Comparison of ENCODE assay signal across 8 cellular contexts in genomic region chr11:130915556-130916237, GRCh38. TPM values are rescaled to one million over a fixed set of nuclear protein-coding genes. Genes with fewer than 3 reads are reported as not detected.
DNase-seq lines count a peak whose midpoint lies in the region; ATAC-seq, FAIRE-seq and TF ChIP-seq lines count a peak whose summit lies in the region.

No MANE protein-coding gene starts in this region.

- DNase-seq in NCI-H146 (lab: John Stamatoyannopoulos, UW), result peak; percentile 53
- DNase-seq in NCI-H146 treated with DMSO at 0.1 percent for 48 hours (lab: John Stamatoyannopoulos, UW; ENCODE audit: unreplicated experiment), result no peak
- DNase-seq in body of pancreas, result peak in 2 of 4 donors; percentile 11 to 19
- no peak for DNase-seq in mesendoderm
- DNase-seq in stimulated activated CD4-positive, alpha-beta T cell treated with anti-CD3 and anti-CD28 coated beads, Interleukin-15, amount 100 ng/mL, for 24 hours, result no peak
- no peak for DNase-seq in RCC 7860 (ENCODE audit: low spot score)
- DNase-seq in H4 (ENCODE audit: low spot score), result no peak

- H3K4ac ChIP-seq in mesendoderm (ENCODE audit: low read depth, low read length), result no peak overlapping the region

- H3K36me3 ChIP-seq in body of pancreas (replicated peaks in 1 of 2; ENCODE audit: insufficient read depth in 1 of 2, low read depth in 2 of 2) (peaks cover 0 to 3% of the 10 kb centered on the region in 2 donors), mesendoderm (ENCODE audit: control insufficient read depth, insufficient read depth, low read length) (no peaks in the 10 kb centered on the region)

- no peak for FAIRE-seq in RCC 7860 (lab: Jason Lieb, UNC)

- no peak for TF ChIP-seq CTCF in body of pancreas (IDR thresholded peaks at IDR 0.05)

- no peak overlapping the region for H2AK5ac ChIP-seq in mesendoderm (ENCODE audit: low read length)

- peak overlapping the region; percentile 95 to 99 for H3K4me3 ChIP-seq in body of pancreas
- H3K4me3 ChIP-seq in mesendoderm (ENCODE audit: low read length), result peak overlapping the region; percentile 38

- H3K4me1 ChIP-seq in body of pancreas, result peaks cover 37% of the 10 kb centered on the region
- H3K4me1 ChIP-seq in mesendoderm (ENCODE audit: control insufficient read depth, low read depth, low read length), result no peaks in the 10 kb centered on the region

- H3K27ac ChIP-seq in body of pancreas (peak overlapping the region; percentile 59 to 89 (median 73)), mesendoderm (ENCODE audit: low read depth, low read length) (no peak overlapping the region)

- no peak overlapping the region for H2BK5ac ChIP-seq in mesendoderm (ENCODE audit: low read length)

- no peak overlapping the region for H3K23ac ChIP-seq in mesendoderm (ENCODE audit: low read length)

- WGBS in body of pancreas, 2 donors, result 28 to 63% methylated on average over 8 to 23 of the region's 23 CpGs
- WGBS in mesendoderm (ENCODE audit: extremely low coverage, insufficient coverage, low lambda C conversion rate), result no CpG with 5 or more reads among the region's 23 CpGs

- no peaks in the 10 kb centered on the region for H3K9me3 ChIP-seq in body of pancreas

- peaks cover 3% of the 10 kb centered on the region for H3K79me2 ChIP-seq in mesendoderm (ENCODE audit: control insufficient read depth, insufficient read depth, low read length)

- H3K27me3 ChIP-seq in body of pancreas (no peaks in the 10 kb centered on the region), mesendoderm (ENCODE audit: insufficient read depth, low read length, poor library complexity) (no peaks in the 10 kb centered on the region)

- peak overlapping the region; percentile 78 for H3K56ac ChIP-seq in mesendoderm (ENCODE audit: low read length)

- H3K18ac ChIP-seq in mesendoderm (ENCODE audit: low read length), result no peak overlapping the region

- TF ChIP-seq POLR2A in body of pancreas (IDR thresholded peaks at IDR 0.05), result no peak

- H3K79me1 ChIP-seq in mesendoderm (ENCODE audit: low read length), result peaks cover 15% of the 10 kb centered on the region

- peak overlapping the region; percentile 71 for H3K9ac ChIP-seq in mesendoderm (ENCODE audit: low read length)

- H2BK120ac ChIP-seq in mesendoderm (ENCODE audit: low read depth, low read length), result no peak overlapping the region

- peak overlapping the region; percentile 69 for H4K8ac ChIP-seq in mesendoderm (ENCODE audit: low read depth, low read length)

- no peak overlapping the region for H4K5ac ChIP-seq in mesendoderm (ENCODE audit: low read length)

- no peak overlapping the region for H2BK15ac ChIP-seq in mesendoderm (replicated peaks; ENCODE audit: low read depth)

- peak overlapping the region; percentile 79 for H3K4me2 ChIP-seq in mesendoderm (ENCODE audit: low read length)

- ATAC-seq in HG03521 (IDR thresholded peaks at IDR 0.05; ENCODE audit: unreplicated experiment) (peak; percentile 18), body of pancreas (no peak)

- intact Hi-C loops in body of pancreas (cut with DNase I), result no loop called here

RNA-seq across cellular contexts. Expression of gene SNX19, which starts 0.6 kb away (rescaled TPM):
- total RNA-seq in body of pancreas, result 100 to 1,000 TPM in 1 of 2 donors, 10 to 100 TPM in 1; 58.4 to 245 TPM
- polyA plus RNA-seq in mesendoderm (2013, experiment 1 of 2), result 15.2 TPM
- polyA plus RNA-seq in mesendoderm (2013, experiment 2 of 2), result 15.8 TPM
- 39.0 and 51.0 TPM in 2 replicates for total RNA-seq in H4 (2014; rRNA removed; shearing (Covaris generic))
